In genomic region chr7:157396316-157397035, GRCh38 we compare ENCODE assay signal across 1 cellular context.
TF ChIP-seq lines count a peak whose summit lies in the region.

No MANE protein-coding gene starts in this region.

TF ChIP-seq in IMR-90, 13 proteins besides CTCF, POLR2A, EP300 and RAD21:
- TF ChIP-seq RCOR1 (IDR thresholded peaks at IDR 0.05; ENCODE audit: insufficient replicate concordance, low read length) (no peak), MXI1 (IDR thresholded peaks at IDR 0.05; ENCODE audit: borderline replicate concordance, low read depth, low read length) (no peak), CEBPB (IDR thresholded peaks at IDR 0.05; ENCODE audit: low read depth, low read length) (no peak), FOS (IDR thresholded peaks at IDR 0.05; ENCODE audit: low read depth, low read length) (no peak), ELK1 (IDR thresholded peaks at IDR 0.05; ENCODE audit: borderline replicate concordance, low read depth, low read length) (no peak), SMC3 (IDR thresholded peaks at IDR 0.05; ENCODE audit: low read depth, low read length) (no peak), CHD1 (IDR thresholded peaks at IDR 0.05; ENCODE audit: low read depth, low read length) (no peak), BHLHE40 (IDR thresholded peaks at IDR 0.05; ENCODE audit: low read depth, low read length) (no peak), NFE2L2 (IDR thresholded peaks at IDR 0.05; ENCODE audit: low read depth, low read length) (no peak), MAZ (IDR thresholded peaks at IDR 0.05; ENCODE audit: borderline replicate concordance, low read depth, low read length) (no peak), MAFK (IDR thresholded peaks at IDR 0.05; ENCODE audit: low read depth, low read length) (no peak), USF2 (IDR thresholded peaks at IDR 0.05; ENCODE audit: low read depth, low read length) (no peak), RFX5 (IDR thresholded peaks at IDR 0.05; ENCODE audit: low read depth, low read length) (no peak)
